9 cellular contexts compared by ENCODE assay signal in genomic region chr12:26226629-26227375, GRCh38. TPM values are rescaled to one million over a fixed set of nuclear protein-coding genes. Genes with fewer than 3 reads are reported as not detected.
DNase-seq lines count a peak whose midpoint lies in the region; ATAC-seq and TF ChIP-seq lines count a peak whose summit lies in the region.
"Had no signal": no experiment of that assay in that cellular context is flagged by ENCODE, and none has a peak within 500 bp of the region (broad histone marks: within the 10 kb centered on the region; RNA-seq: fewer than 3 reads in every experiment).

No MANE protein-coding gene starts in this region.

- H2AFZ ChIP-seq in H9 (ENCODE audit: low read length), result no peak overlapping the region

- no peak overlapping the region for H3K9ac ChIP-seq in H9 (ENCODE audit: extremely low read depth, insufficient read length, low read length)
- H3K9ac ChIP-seq: KMS-11 had no signal

- H3K23ac ChIP-seq in H9 (ENCODE audit: insufficient read length, low read depth, low read length), result no peak overlapping the region

- no peak overlapping the region for H2BK120ac ChIP-seq in H9 (ENCODE audit: low read depth, low read length, poor library complexity, severe bottlenecking)

- H2BK20ac ChIP-seq in H9 (ENCODE audit: low read depth, low read length, poor library complexity, severe bottlenecking), result no peak overlapping the region

- peaks cover 11% of the 10 kb centered on the region; the same call in 1 of the 2 replicates for H3K27me3 ChIP-seq in H9 (ENCODE audit: insufficient read depth, low read length)

- H3K4me3 Mint-ChIP-seq in H9, result peak overlapping the region; percentile 65 to 75

- TF ChIP-seq CTCF in H9 (conservative IDR thresholded peaks at IDR 0.05), result no peak

- no peaks in the 10 kb centered on the region for H3K23me2 ChIP-seq in H9 (ENCODE audit: insufficient read length, low read depth, low read length, poor library complexity, severe bottlenecking)

- no peaks in the 10 kb centered on the region for H3K9me3 ChIP-seq in H9 (ENCODE audit: control insufficient read depth, low read depth, low read length)

- no peak overlapping the region for H2BK5ac ChIP-seq in H9 (ENCODE audit: insufficient read length, low read length)

- H3K4ac ChIP-seq in H9 (ENCODE audit: low read depth, low read length), result no peak overlapping the region

- no peaks in the 10 kb centered on the region; the same call in 1 of the 2 replicates for H3K4me1 ChIP-seq in H9 (ENCODE audit: insufficient read depth, low read length)

- peaks cover 12 to 14% of the 10 kb centered on the region in 2 experiments for H3K4me1 Mint-ChIP-seq in H9

- peaks cover 55% of the 10 kb centered on the region for H3K27me3 Mint-ChIP-seq in H9 (ENCODE audit: low read depth)

- H3K9me3 Mint-ChIP-seq in H9, result no peaks in the 10 kb centered on the region

- no peaks in the 10 kb centered on the region for H3K79me1 ChIP-seq in H9 (ENCODE audit: insufficient read depth, low read depth, low read length, poor library complexity, severe bottlenecking)

- no peaks in the 10 kb centered on the region for H3K79me2 ChIP-seq in H9 (ENCODE audit: insufficient read depth, low read length)

- no peaks in the 10 kb centered on the region for H4K20me1 ChIP-seq in H9 (ENCODE audit: control insufficient read depth, insufficient read depth, insufficient read length)

- no peak overlapping the region for H3T11ph ChIP-seq in H9 (ENCODE audit: low read length)

- H3K4me2 ChIP-seq in H9 (ENCODE audit: insufficient read depth, insufficient read length, low read length), result peak overlapping the region; percentile 64
- H3K4me2 ChIP-seq: KMS-11 had no signal

- no peak overlapping the region for H3K27ac Mint-ChIP-seq in H9

- H3K36me3 Mint-ChIP-seq in H9 (ENCODE audit: insufficient read depth in 1 of 3, low read depth in 3 of 3), result no peaks in the 10 kb centered on the region

- no peak for ATAC-seq in HG02885 (IDR thresholded peaks at IDR 0.05; ENCODE audit: poor library complexity, unreplicated experiment)
- no peak for ATAC-seq in GM21526 (IDR thresholded peaks at IDR 0.05; ENCODE audit: low FRiP score, unreplicated experiment)
- no peak for ATAC-seq in HG02571 (IDR thresholded peaks at IDR 0.05; ENCODE audit: unreplicated experiment)

- H2AK5ac ChIP-seq in H9 (ENCODE audit: insufficient read length, low read length), result no peak overlapping the region

- no peak overlapping the region for H3K56ac ChIP-seq in H9 (ENCODE audit: insufficient read length, low read depth, low read length)

- no peak overlapping the region for H4K91ac ChIP-seq in H9 (ENCODE audit: insufficient read length, low read depth, low read length)

- H4K5ac ChIP-seq in H9 (ENCODE audit: insufficient read length, low read depth, low read length), result no peak overlapping the region

- no peak overlapping the region; the same call in 1 of the 2 replicates for H3K14ac ChIP-seq in H9 (ENCODE audit: insufficient read depth, low read length)

- H3K18ac ChIP-seq in H9 (ENCODE audit: insufficient read length, low read depth, low read length), result no peak overlapping the region

- no peak overlapping the region for H3K27ac ChIP-seq in H9 (ENCODE audit: insufficient read length, low read depth, low read length)
- H3K27ac ChIP-seq: KMS-11 had no signal

- H2BK12ac ChIP-seq in H9 (ENCODE audit: insufficient read length, low read depth, low read length), result no peak overlapping the region

- no peak overlapping the region for H2BK15ac ChIP-seq in H9 (ENCODE audit: low read depth, low read length)

- WGBS in H9 (ENCODE audit: extremely low coverage, insufficient read length, low lambda C conversion rate), result no CpG with 5 or more reads among the region's 45 CpGs

- DNase-seq in H9, result peak; percentile 76
- peak; percentile 77 for DNase-seq in SW480 (ENCODE audit: low spot score)
- DNase-seq in globus pallidus (ENCODE audit: low spot score), result peak; percentile 75
- DNase-seq in nucleus accumbens (lab: John Stamatoyannopoulos, UW), result peak in 47 of 56 donors; percentile 22 to 87 (median 60)
- no peak for DNase-seq in SKM-1 (lab: John Stamatoyannopoulos, UW; ENCODE audit: unreplicated experiment)

- H4K8ac ChIP-seq in H9 (replicated peaks; ENCODE audit: insufficient read length, low read depth, low read length), result no peak overlapping the region

RNA-seq across cellular contexts. Expression of gene SSPN, which starts 31.4 kb away (rescaled TPM):
- total RNA-seq in H9 (2021), result 0.72 and 0.81 TPM in 2 replicates
